In genomic region chr19:16605552-16605951, GRCh38 we compare ENCODE assay signal across 1 cellular context.
TF ChIP-seq lines count a peak whose summit lies in the region.

No MANE protein-coding gene starts in this region.

TF ChIP-seq in GM23338, 12 proteins besides CTCF, POLR2A, EP300 and RAD21 (continued from another document):
- TF ChIP-seq REST (IDR thresholded peaks at IDR 0.05; ENCODE audit: unreplicated experiment) (no peak), ETS1 (IDR thresholded peaks at IDR 0.05) (no peak), CREB1 (CRISPR knock-in tag; IDR thresholded peaks at IDR 0.05; ENCODE audit: low read depth) (no peak), ZNF331 (CRISPR knock-in tag; IDR thresholded peaks at IDR 0.05; ENCODE audit: low read depth) (no peak), EZH2 (IDR thresholded peaks at IDR 0.05; ENCODE audit: low read depth, unreplicated experiment) (no peak)
